In the genomic region with DNA sequence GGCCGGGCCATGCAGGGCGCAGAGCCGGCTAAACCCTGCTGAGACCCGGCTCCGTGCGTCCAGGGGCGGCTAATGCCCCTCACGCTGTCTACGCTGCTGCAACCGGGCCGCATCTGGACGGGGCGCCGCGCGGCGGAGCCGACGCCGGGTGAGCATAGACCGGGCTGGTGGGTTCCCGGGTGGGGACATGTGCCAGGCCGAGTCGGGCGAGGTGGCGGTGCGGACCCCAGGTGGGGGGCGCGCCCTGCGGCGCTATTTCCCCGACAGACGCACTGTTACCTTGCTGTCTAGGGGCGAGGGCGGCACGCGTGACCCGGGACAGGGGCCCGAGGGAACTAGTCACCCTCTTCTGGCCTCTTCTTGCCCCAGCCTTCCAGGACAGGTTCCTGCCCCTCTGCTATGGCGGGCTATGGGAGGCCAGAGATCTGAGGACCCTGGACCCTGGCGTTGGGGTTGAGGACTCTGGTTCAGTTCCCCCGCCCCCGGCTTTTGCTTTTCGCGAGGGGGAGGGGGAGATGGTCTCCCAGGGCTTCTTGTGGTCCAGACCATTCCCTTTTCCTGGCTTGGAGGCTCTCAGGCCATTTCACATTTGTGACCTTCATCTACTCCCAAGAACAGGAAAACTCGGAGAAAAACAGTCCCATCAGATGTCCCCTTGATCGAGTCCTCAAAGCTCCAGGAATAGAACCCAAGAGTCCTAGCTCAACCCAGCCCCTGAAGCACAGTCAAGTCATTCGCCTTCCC, we compare ENCODE assay signal across 8 cellular contexts. TPM values are rescaled to one million over a fixed set of nuclear protein-coding genes. Genes with fewer than 3 reads are reported as not detected.
DNase-seq lines count a peak whose midpoint lies in the region; ATAC-seq lines count a peak whose summit lies in the region.

No MANE protein-coding gene starts in this region.

- peaks cover 5% of the 10 kb centered on the region for H3K36me3 ChIP-seq in iPS DF 6.9 (ENCODE audit: control insufficient read depth, insufficient read depth, low read length)
- peaks cover 30 to 34% (median 32%) of the 10 kb centered on the region in 3 donors for H3K36me3 ChIP-seq in skeletal muscle tissue (ENCODE audit: control insufficient read depth in 3 of 3, insufficient read depth in 3 of 3, low read length in 3 of 3)

- peak; percentile 43 for ATAC-seq in HG03354 (IDR thresholded peaks at IDR 0.05; ENCODE audit: poor library complexity, severe bottlenecking, unreplicated experiment)

- peak overlapping the region; percentile 91 for H3K4me3 ChIP-seq in iPS DF 6.9 (ENCODE audit: low read length)
- peak overlapping the region; percentile 78 to 87 (median 81) for H3K4me3 ChIP-seq in skeletal muscle tissue (ENCODE audit: low read length in 3 of 3)

- no CpG with 5 or more reads among the region's 48 CpGs for WGBS in iPS DF 6.9 (ENCODE audit: insufficient coverage, insufficient read length)

- DNase-seq in activated CD8-positive, alpha-beta memory T cell treated with anti-CD3 and anti-CD28 coated beads for 48 hours (ENCODE audit: low read depth in 2 of 3, low spot score in 2 of 3) = peak in 2 of 3 experiments; percentile 15 to 24
- DNase-seq in activated CD8-positive, alpha-beta memory T cell treated with anti-CD3 and anti-CD28 coated beads for 24 hours = no peak
- DNase-seq in activated T-helper 1 cell treated with anti-CD3 and anti-CD28 coated beads, Interleukin-12 subunit alpha, Interleukin-12 subunit beta, Interleukin-2, Interleukin-4 antibody, amounts not matched to agents 30 ng/mL and 10 ng/mL and 1 ng/mL, durations not matched to agents 14 hours and 24 hours and 36 hours (ENCODE audit: low spot score) = peak; percentile 10
- no peak for DNase-seq in iPS DF 6.9 (ENCODE audit: low read depth, low spot score)
- no peak for DNase-seq in NCI-H1048 (lab: John Stamatoyannopoulos, UW)
- DNase-seq in GM03348 (ENCODE audit: low spot score) = no peak

- no peaks in the 10 kb centered on the region for H3K9me3 ChIP-seq in iPS DF 6.9 (ENCODE audit: control insufficient read depth, insufficient read depth, low read length)
- H3K9me3 ChIP-seq in skeletal muscle tissue (ENCODE audit: control insufficient read depth in 3 of 3, low read length in 3 of 3) = no peaks in the 10 kb centered on the region

- H3K36me3 Mint-ChIP-seq in activated T-helper 1 cell treated with anti-CD3 and anti-CD28 coated beads, Interleukin-12 subunit alpha, Interleukin-12 subunit beta, Interleukin-2, Interleukin-4 antibody, amounts not matched to agents 30 ng/mL and 10 ng/mL and 1 ng/mL, durations not matched to agents 14 hours and 24 hours and 36 hours (ENCODE audit: low read depth) = peaks cover 4% of the 10 kb centered on the region

- no peaks in the 10 kb centered on the region for H3K27me3 Mint-ChIP-seq in activated T-helper 1 cell treated with anti-CD3 and anti-CD28 coated beads, Interleukin-12 subunit alpha, Interleukin-12 subunit beta, Interleukin-2, Interleukin-4 antibody, amounts not matched to agents 30 ng/mL and 10 ng/mL and 1 ng/mL, durations not matched to agents 14 hours and 24 hours and 36 hours (ENCODE audit: insufficient read depth)

- H3K4me3 Mint-ChIP-seq in activated T-helper 1 cell treated with anti-CD3 and anti-CD28 coated beads, Interleukin-12 subunit alpha, Interleukin-12 subunit beta, Interleukin-2, Interleukin-4 antibody, amounts not matched to agents 30 ng/mL and 10 ng/mL and 1 ng/mL, durations not matched to agents 14 hours and 24 hours and 36 hours = peak overlapping the region; percentile 94

- peak overlapping the region; percentile 77 to 84 (median 83) for H3K9ac ChIP-seq in skeletal muscle tissue (ENCODE audit: low read depth in 1 of 3, low read length in 3 of 3)

- H3K9me3 Mint-ChIP-seq in activated T-helper 1 cell treated with anti-CD3 and anti-CD28 coated beads, Interleukin-12 subunit alpha, Interleukin-12 subunit beta, Interleukin-2, Interleukin-4 antibody, amounts not matched to agents 30 ng/mL and 10 ng/mL and 1 ng/mL, durations not matched to agents 14 hours and 24 hours and 36 hours = no peaks in the 10 kb centered on the region

- peaks cover 6% of the 10 kb centered on the region for H3K4me1 Mint-ChIP-seq in activated T-helper 1 cell treated with anti-CD3 and anti-CD28 coated beads, Interleukin-12 subunit alpha, Interleukin-12 subunit beta, Interleukin-2, Interleukin-4 antibody, amounts not matched to agents 30 ng/mL and 10 ng/mL and 1 ng/mL, durations not matched to agents 14 hours and 24 hours and 36 hours (ENCODE audit: low read depth)

- H3K27ac Mint-ChIP-seq in activated T-helper 1 cell treated with anti-CD3 and anti-CD28 coated beads, Interleukin-12 subunit alpha, Interleukin-12 subunit beta, Interleukin-2, Interleukin-4 antibody, amounts not matched to agents 30 ng/mL and 10 ng/mL and 1 ng/mL, durations not matched to agents 14 hours and 24 hours and 36 hours = peak overlapping the region; percentile 88

- H3K27me3 ChIP-seq in iPS DF 6.9 (ENCODE audit: control insufficient read depth, insufficient read depth, low read length) = no peaks in the 10 kb centered on the region
- no peaks in the 10 kb centered on the region for H3K27me3 ChIP-seq in skeletal muscle tissue (ENCODE audit: control insufficient read depth in 3 of 3, insufficient read depth in 3 of 3, low read length in 3 of 3)

- no peak overlapping the region for H3K27ac ChIP-seq in iPS DF 6.9 (ENCODE audit: low read length)
- H3K27ac ChIP-seq in skeletal muscle tissue (ENCODE audit: low read depth, low read length) = no peak overlapping the region

- intact Hi-C loops in activated T-helper 1 cell treated with anti-CD3 and anti-CD28 coated beads, Interleukin-12 subunit alpha, Interleukin-12 subunit beta, Interleukin-2, Interleukin-4 antibody, amounts not matched to agents 30 ng/mL and 10 ng/mL and 1 ng/mL, durations not matched to agents 14 hours and 24 hours and 36 hours (cut with micrococcal nuclease) = loop anchor here (1.0 kb wide), 7 partner anchors 19 to 150 kb away; a partner anchor contains a TSS

- H3K4me1 ChIP-seq in iPS DF 6.9 (ENCODE audit: control insufficient read depth, insufficient read depth, low read length) (no peaks in the 10 kb centered on the region), skeletal muscle tissue (ENCODE audit: control insufficient read depth in 3 of 3, insufficient read depth in 3 of 3, low read length in 3 of 3) (peaks cover 11 to 15% (median 13%) of the 10 kb centered on the region in 3 donors)

RNA-seq across cellular contexts. Expression of a gene that starts 0.5 kb away (rescaled TPM):
- total RNA-seq in activated T-helper 1 cell treated with anti-CD3 and anti-CD28 coated beads, Interleukin-12 subunit alpha, Interleukin-12 subunit beta, Interleukin-2, Interleukin-4 antibody, amounts not matched to agents 30 ng/mL and 10 ng/mL and 1 ng/mL, durations not matched to agents 14 hours and 24 hours and 36 hours = 41.8 and 43.2 TPM in 2 replicates
- total RNA-seq in skeletal muscle tissue = 9.4 TPM

RNA-seq across cellular contexts. Expression of a gene that starts 18.2 kb away (rescaled TPM):
- total RNA-seq in activated T-helper 1 cell treated with anti-CD3 and anti-CD28 coated beads, Interleukin-12 subunit alpha, Interleukin-12 subunit beta, Interleukin-2, Interleukin-4 antibody, amounts not matched to agents 30 ng/mL and 10 ng/mL and 1 ng/mL, durations not matched to agents 14 hours and 24 hours and 36 hours = 59.0 and 59.5 TPM in 2 replicates
- total RNA-seq in skeletal muscle tissue = 17.2 TPM

RNA-seq across cellular contexts. Expression of a gene that starts 18.6 kb away (rescaled TPM):
- total RNA-seq in activated T-helper 1 cell treated with anti-CD3 and anti-CD28 coated beads, Interleukin-12 subunit alpha, Interleukin-12 subunit beta, Interleukin-2, Interleukin-4 antibody, amounts not matched to agents 30 ng/mL and 10 ng/mL and 1 ng/mL, durations not matched to agents 14 hours and 24 hours and 36 hours = 41.8 and 44.0 TPM in 2 replicates
- 11.0 TPM for total RNA-seq in skeletal muscle tissue

RNA-seq across cellular contexts. Expression of a gene that starts 30.3 kb away (rescaled TPM):
- total RNA-seq in activated T-helper 1 cell treated with anti-CD3 and anti-CD28 coated beads, Interleukin-12 subunit alpha, Interleukin-12 subunit beta, Interleukin-2, Interleukin-4 antibody, amounts not matched to agents 30 ng/mL and 10 ng/mL and 1 ng/mL, durations not matched to agents 14 hours and 24 hours and 36 hours = 81.6 and 82.6 TPM in 2 replicates
- total RNA-seq in skeletal muscle tissue = 26.6 TPM

Comparison
In these comparisons a context has a peak if more than half of its experiments do, and no peak if none do; other contexts are left out.
1. DNase-seq: peak in activated CD8-positive, alpha-beta memory T cell treated with anti-CD3 and anti-CD28 coated beads for 48 hours (2 of 3) and activated T-helper 1 cell treated with anti-CD3 and anti-CD28 coated beads, Interleukin-12 subunit alpha, Interleukin-12 subunit beta, Interleukin-2, Interleukin-4 antibody, amounts not matched to agents 30 ng/mL and 10 ng/mL and 1 ng/mL, durations not matched to agents 14 hours and 24 hours and 36 hours (single experiment); none in activated CD8-positive, alpha-beta memory T cell treated with anti-CD3 and anti-CD28 coated beads for 24 hours (single experiment), iPS DF 6.9 (single experiment), NCI-H1048 (single experiment) and GM03348 (single experiment).